8 cellular contexts compared by ENCODE assay signal in genomic region chr3:120160050-120160449, GRCh38.
DNase-seq lines count a peak whose midpoint lies in the region; ATAC-seq and TF ChIP-seq lines count a peak whose summit lies in the region.

No MANE protein-coding gene starts in this region.

- H2AFZ ChIP-seq in mammary epithelial cell (ENCODE audit: low read depth, low read length): no peak overlapping the region

- no peak overlapping the region for H3K4me3 ChIP-seq in mammary epithelial cell (replicated peaks in 1 of 3; ENCODE audit: insufficient read depth in 1 of 3, low read depth in 2 of 3, low read length in 3 of 3)
- no peak overlapping the region for H3K4me3 ChIP-seq in lower leg skin (ENCODE audit: low read depth, poor library complexity, severe bottlenecking)

- peak overlapping the region; percentile 92 for H3K27ac ChIP-seq in mammary epithelial cell (ENCODE audit: insufficient read depth, low read depth, low read length)

- ATAC-seq in HG03378 (IDR thresholded peaks at IDR 0.05; ENCODE audit: unreplicated experiment): no peak
- ATAC-seq in HG02623 (IDR thresholded peaks at IDR 0.05; ENCODE audit: unreplicated experiment): no peak

- peaks cover 36% of the 10 kb centered on the region for H3K4me1 ChIP-seq in mammary epithelial cell (ENCODE audit: insufficient read depth, low read length)

- H3K4me2 ChIP-seq in mammary epithelial cell (ENCODE audit: insufficient read depth, low read depth, low read length): peak overlapping the region; percentile 72

- intact Hi-C loops in mammary epithelial cell (cut with micrococcal nuclease) (loop anchor here (1.0 kb wide), 4 partner anchors 10 to 65 kb away; no protein-coding TSS in a partner anchor), lower leg skin (cut with DNase I; ENCODE audit: low total_unique reads) (no loop called here)

- dilution Hi-C loops in mammary epithelial cell (cut with HindIII; ENCODE audit: low sequenced_read_pairs): no loop called here

- in situ Hi-C loops in mammary epithelial cell (cut with MboI; ENCODE audit: low sequenced_read_pairs in 2 of 2): no loop called here

- TF ChIP-seq POLR2A in lower leg skin (IDR thresholded peaks at IDR 0.05): no peak

- H3K27me3 ChIP-seq in mammary epithelial cell (ENCODE audit: insufficient read depth, low read length): no peaks in the 10 kb centered on the region

- H3K79me2 ChIP-seq in mammary epithelial cell (ENCODE audit: insufficient read depth, low read length): no peaks in the 10 kb centered on the region

- WGBS in mammary epithelial cell (ENCODE audit: low coverage, missing lambda C conversion rate): 0% methylated on average over 1 of the region's 1 CpG
- 0 to 19% methylated on average over 1 of the region's 1 CpG for WGBS in lower leg skin, 2 donors

- CTCF ChIA-PET in mammary epithelial cell (lab: Charles Lee; ENCODE audit: low non-redundant PET): no interaction called here

- peaks cover 12% of the 10 kb centered on the region for H3K9me3 ChIP-seq in mammary epithelial cell (replicated peaks; ENCODE audit: insufficient read depth, low read length)

- no peak for TF ChIP-seq CTCF in mammary epithelial cell (conservative IDR thresholded peaks at IDR 0.05 in 1 of 2, IDR thresholded peaks at IDR 0.05 in 1 of 2; ENCODE audit: extremely low read depth in 1 of 2, insufficient read depth in 1 of 2, low read depth in 1 of 2, low read length in 2 of 2)
- TF ChIP-seq CTCF in lower leg skin (IDR thresholded peaks at IDR 0.05): no peak

- no peaks in the 10 kb centered on the region for H3K36me3 ChIP-seq in mammary epithelial cell (ENCODE audit: insufficient read depth, low read length)

- BruUV-seq in mammary epithelial cell (replicated peaks; lab: Mats Ljungman, UMichigan): no TSS peak

- H3K9ac ChIP-seq in mammary epithelial cell (ENCODE audit: insufficient read depth, low read length): peak overlapping the region; percentile 65

- no peaks in the 10 kb centered on the region for H4K20me1 ChIP-seq in mammary epithelial cell (ENCODE audit: insufficient read depth, low read length)

- DNase-seq in AG08395 (ENCODE audit: low spot score) (peak; percentile 95), M059J (ENCODE audit: low read depth) (peak; percentile 96), mammary epithelial cell (peak; percentile 99), lower leg skin (ENCODE audit: low spot score in 2 of 2) (peak; percentile 84 to 92), amygdala (lab: John Stamatoyannopoulos, UW) (no peak)
- no peak for DNase-seq in activated CD4-positive, CD25-positive, alpha-beta regulatory T cell (lab: John Stamatoyannopoulos, UW)

Comparison
In these comparisons a context has a peak if more than half of its experiments do, and no peak if none do; other contexts are left out.
1. DNase-seq: peak in AG08395 (single experiment), M059J (single experiment), mammary epithelial cell (single experiment) and lower leg skin (2 of 2); none in activated CD4-positive, CD25-positive, alpha-beta regulatory T cell (0 of 4) and amygdala (0 of 56).